In the genomic region with DNA sequence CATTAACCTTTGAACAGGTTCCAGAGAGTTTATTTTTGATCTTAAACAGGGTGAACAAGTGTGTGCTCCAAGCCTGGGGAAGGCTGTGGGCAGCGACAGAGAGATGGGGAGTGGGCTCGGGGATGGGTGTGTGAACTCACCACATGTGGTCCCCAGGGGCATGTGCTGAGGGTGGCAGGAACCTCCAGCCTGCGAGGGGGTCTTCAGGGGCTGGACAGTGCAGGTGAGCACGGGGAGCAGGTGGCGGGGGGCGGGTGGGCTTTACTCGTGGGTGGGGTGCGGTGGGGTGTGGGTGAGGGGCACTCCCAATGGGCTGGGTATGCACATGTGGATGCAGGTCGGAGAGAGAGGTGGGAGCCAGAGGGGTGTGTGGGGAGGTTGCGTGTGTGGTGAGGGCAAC, we compare ENCODE assay signal across 40 cellular contexts. TPM values are rescaled to one million over a fixed set of nuclear protein-coding genes. Genes with fewer than 3 reads are reported as not detected.
"Had no signal": no experiment of that assay in that cellular context is flagged by ENCODE, and none has a peak within 500 bp of the region (broad histone marks: within the 10 kb centered on the region; RNA-seq: fewer than 3 reads in every experiment).

No MANE protein-coding gene starts in this region.

- DNase-seq: activated effector memory CD4-positive, alpha-beta T cell treated with anti-CD3 and anti-CD28 coated beads, Interleukin-2, amount 50 U/mL, for 16 hours; activated effector memory CD4-positive, alpha-beta T cell treated with Interleukin-2 at 50 U/mL for 16 hours; activated gamma-delta T cell; activated gamma-delta T cell treated with Interleukin-2 at 50 U/mL for 16 hours; activated naive CD4-positive, alpha-beta T cell; activated naive CD4-positive, alpha-beta T cell treated with anti-CD3 and anti-CD28 coated beads for 36 hours; activated naive CD4-positive, alpha-beta T cell treated with anti-CD3 and anti-CD28 coated beads, Interleukin-2, amount 10 ng/mL, durations not matched to agents 7 days and 5 days; activated naive CD4-positive, alpha-beta T cell treated with anti-CD3 and anti-CD28 coated beads, Interleukin-2, amount 50 U/mL, for 16 hours; activated naive CD4-positive, alpha-beta T cell treated with Interleukin-2 at 50 U/mL for 16 hours; activated naive CD8-positive, alpha-beta T cell treated with anti-CD3 and anti-CD28 coated beads for 36 hours; activated naive CD8-positive, alpha-beta T cell treated with anti-CD3 and anti-CD28 coated beads, Interleukin-2, amount 10 ng/mL, durations not matched to agents 7 days and 5 days; activated naive CD8-positive, alpha-beta T cell treated with anti-CD3 and anti-CD28 coated beads, Interleukin-2, amount 50 U/mL, for 24 hours; activated T-cell treated with anti-CD3 and anti-CD28 coated beads for 4 hours; activated T-cell treated with anti-CD3 and anti-CD28 coated beads, Interleukin-2, amount 50 U/mL, for 1 hour; activated T-cell treated with anti-CD3 and anti-CD28 coated beads, Interleukin-2, amount 50 U/mL, for 24 hours; activated T-cell treated with anti-CD3 and anti-CD28 coated beads, Interleukin-2, amount 50 U/mL, for 4 hours; activated T-cell treated with anti-CD3 and anti-CD28 coated beads, Interleukin-2, amount 50 U/mL, for 48 hours; activated T-cell treated with anti-CD3 and anti-CD28 coated beads, Interleukin-2, amount 50 U/mL, for 72 hours; adrenal gland; amniotic stem cell; amygdala; anterior cingulate cortex; aorta; body of pancreas; brain microvascular endothelial cell; caudate nucleus; central memory CD4-positive, alpha-beta T cell; cerebellar nuclear complex had no signal

- H3K4me3 Mint-ChIP-seq: activated naive CD4-positive, alpha-beta T cell treated with anti-CD3 and anti-CD28 coated beads for 36 hours; activated naive CD4-positive, alpha-beta T cell treated with anti-CD3 and anti-CD28 coated beads, Interleukin-2, amount 10 ng/mL, durations not matched to agents 7 days and 5 days; activated naive CD4-positive, alpha-beta T cell treated with anti-CD3 and anti-CD28 coated beads, Interleukin-2, amount 50 U/mL, for 24 hours; activated naive CD8-positive, alpha-beta T cell; activated naive CD8-positive, alpha-beta T cell treated with anti-CD3 and anti-CD28 coated beads for 36 hours; activated naive CD8-positive, alpha-beta T cell treated with anti-CD3 and anti-CD28 coated beads, Interleukin-2, amount 10 ng/mL, durations not matched to agents 7 days and 5 days; activated naive CD8-positive, alpha-beta T cell treated with anti-CD3 and anti-CD28 coated beads, Interleukin-2, amount 50 U/mL, for 24 hours; activated T-cell treated with anti-CD3 and anti-CD28 coated beads, Interleukin-2, amount 50 U/mL, for 24 hours; activated T-cell treated with anti-CD3 and anti-CD28 coated beads, Interleukin-2, amount 50 U/mL, for 4 hours; activated T-cell treated with anti-CD3 and anti-CD28 coated beads, Interleukin-2, amount 50 U/mL, for 72 hours; activated T-helper 1 cell treated with anti-CD3 and anti-CD28 coated beads, Interleukin-12 subunit alpha, Interleukin-12 subunit beta, Interleukin-2, Interleukin-4 antibody, amounts not matched to agents 30 ng/mL and 10 ng/mL and 1 ng/mL, durations not matched to agents 14 hours and 24 hours and 36 hours; activated T-helper 17 cell treated with anti-CD3 and anti-CD28 coated beads, Interleukin-2, amount 50 U/mL, for 72 hours; brain; central memory CD8-positive, alpha-beta T cell had no signal

- H3K4me1 ChIP-seq: adrenal gland, body of pancreas, breast epithelium had no signal

- H3K27ac ChIP-seq: adrenal gland, ascending aorta, body of pancreas, brain microvascular endothelial cell, breast epithelium, cardiac muscle cell had no signal

- H3K9me3 Mint-ChIP-seq: activated naive CD4-positive, alpha-beta T cell treated with anti-CD3 and anti-CD28 coated beads for 36 hours; activated naive CD4-positive, alpha-beta T cell treated with anti-CD3 and anti-CD28 coated beads, Interleukin-2, amount 10 ng/mL, durations not matched to agents 7 days and 5 days; activated naive CD4-positive, alpha-beta T cell treated with anti-CD3 and anti-CD28 coated beads, Interleukin-2, amount 50 U/mL, for 24 hours; activated naive CD4-positive, alpha-beta T cell treated with anti-CD3 and anti-CD28 coated beads, Interleukin-2, amount 50 U/mL, for 72 hours; activated naive CD8-positive, alpha-beta T cell treated with anti-CD3 and anti-CD28 coated beads for 36 hours; activated naive CD8-positive, alpha-beta T cell treated with anti-CD3 and anti-CD28 coated beads, Interleukin-2, amount 10 ng/mL, durations not matched to agents 7 days and 5 days; activated naive CD8-positive, alpha-beta T cell treated with anti-CD3 and anti-CD28 coated beads, Interleukin-2, amount 50 U/mL, for 24 hours; activated T-cell treated with anti-CD3 and anti-CD28 coated beads, Interleukin-2, amount 50 U/mL, for 24 hours; activated T-cell treated with anti-CD3 and anti-CD28 coated beads, Interleukin-2, amount 50 U/mL, for 4 hours; activated T-cell treated with anti-CD3 and anti-CD28 coated beads, Interleukin-2, amount 50 U/mL, for 72 hours; activated T-helper 1 cell treated with anti-CD3 and anti-CD28 coated beads, Interleukin-12 subunit alpha, Interleukin-12 subunit beta, Interleukin-2, Interleukin-4 antibody, amounts not matched to agents 30 ng/mL and 10 ng/mL and 1 ng/mL, durations not matched to agents 14 hours and 24 hours and 36 hours; activated T-helper 17 cell treated with anti-CD3 and anti-CD28 coated beads, Interleukin-2, amount 50 U/mL, for 72 hours; activated T-helper 2 cell treated with anti-CD3 and anti-CD28 coated beads, Interferon-gamma antibody, Interleukin-2, Interleukin-4, amounts not matched to agents 10 μg/mL and 5 μg/mL and 100 μg/mL, durations not matched to agents 14 hours and 24 hours and 36 hours; brain; central memory CD8-positive, alpha-beta T cell had no signal

- H3K36me3 Mint-ChIP-seq: activated naive CD4-positive, alpha-beta T cell treated with anti-CD3 and anti-CD28 coated beads, Interleukin-2, amount 10 ng/mL, durations not matched to agents 7 days and 5 days; activated naive CD4-positive, alpha-beta T cell treated with anti-CD3 and anti-CD28 coated beads, Interleukin-2, amount 50 U/mL, for 24 hours; activated naive CD4-positive, alpha-beta T cell treated with anti-CD3 and anti-CD28 coated beads, Interleukin-2, amount 50 U/mL, for 72 hours; activated naive CD8-positive, alpha-beta T cell; activated naive CD8-positive, alpha-beta T cell treated with anti-CD3 and anti-CD28 coated beads for 36 hours; activated naive CD8-positive, alpha-beta T cell treated with anti-CD3 and anti-CD28 coated beads, Interleukin-2, amount 10 ng/mL, durations not matched to agents 7 days and 5 days; brain had no signal

- H3K4me3 ChIP-seq: adrenal gland, ascending aorta, body of pancreas, breast epithelium, cardiac muscle cell had no signal

- H3K36me3 ChIP-seq: adrenal gland, ascending aorta, brain microvascular endothelial cell, breast epithelium, cardiac muscle cell had no signal

- H3K27me3 ChIP-seq: adrenal gland, ascending aorta, body of pancreas, brain microvascular endothelial cell, breast epithelium had no signal

- H3K4me1 Mint-ChIP-seq: activated naive CD4-positive, alpha-beta T cell treated with anti-CD3 and anti-CD28 coated beads, Interleukin-2, amount 10 ng/mL, durations not matched to agents 7 days and 5 days; activated naive CD4-positive, alpha-beta T cell treated with anti-CD3 and anti-CD28 coated beads, Interleukin-2, amount 50 U/mL, for 24 hours; activated naive CD8-positive, alpha-beta T cell treated with anti-CD3 and anti-CD28 coated beads for 36 hours; activated naive CD8-positive, alpha-beta T cell treated with anti-CD3 and anti-CD28 coated beads, Interleukin-2, amount 10 ng/mL, durations not matched to agents 7 days and 5 days; activated naive CD8-positive, alpha-beta T cell treated with anti-CD3 and anti-CD28 coated beads, Interleukin-2, amount 50 U/mL, for 24 hours; activated T-helper 17 cell treated with anti-CD3 and anti-CD28 coated beads, Interleukin-2, amount 50 U/mL, for 72 hours; brain; central memory CD8-positive, alpha-beta T cell had no signal

- H3K27ac Mint-ChIP-seq: activated naive CD4-positive, alpha-beta T cell treated with anti-CD3 and anti-CD28 coated beads for 36 hours; activated naive CD4-positive, alpha-beta T cell treated with anti-CD3 and anti-CD28 coated beads, Interleukin-2, amount 10 ng/mL, durations not matched to agents 7 days and 5 days; activated naive CD4-positive, alpha-beta T cell treated with anti-CD3 and anti-CD28 coated beads, Interleukin-2, amount 50 U/mL, for 24 hours; activated naive CD4-positive, alpha-beta T cell treated with anti-CD3 and anti-CD28 coated beads, Interleukin-2, amount 50 U/mL, for 72 hours; activated naive CD8-positive, alpha-beta T cell; activated naive CD8-positive, alpha-beta T cell treated with anti-CD3 and anti-CD28 coated beads for 36 hours; activated naive CD8-positive, alpha-beta T cell treated with anti-CD3 and anti-CD28 coated beads, Interleukin-2, amount 10 ng/mL, durations not matched to agents 7 days and 5 days; activated naive CD8-positive, alpha-beta T cell treated with anti-CD3 and anti-CD28 coated beads, Interleukin-2, amount 50 U/mL, for 24 hours; activated T-cell treated with anti-CD3 and anti-CD28 coated beads, Interleukin-2, amount 50 U/mL, for 24 hours; activated T-cell treated with anti-CD3 and anti-CD28 coated beads, Interleukin-2, amount 50 U/mL, for 72 hours; activated T-helper 1 cell treated with anti-CD3 and anti-CD28 coated beads, Interleukin-12 subunit alpha, Interleukin-12 subunit beta, Interleukin-2, Interleukin-4 antibody, amounts not matched to agents 30 ng/mL and 10 ng/mL and 1 ng/mL, durations not matched to agents 14 hours and 24 hours and 36 hours; activated T-helper 17 cell treated with anti-CD3 and anti-CD28 coated beads, Interleukin-2, amount 50 U/mL, for 72 hours; activated T-helper 2 cell treated with anti-CD3 and anti-CD28 coated beads, Interferon-gamma antibody, Interleukin-2, Interleukin-4, amounts not matched to agents 10 μg/mL and 5 μg/mL and 100 μg/mL, durations not matched to agents 14 hours and 24 hours and 36 hours; brain had no signal

- ATAC-seq: activated naive CD4-positive, alpha-beta T cell treated with anti-CD3 and anti-CD28 coated beads, Interleukin-2, amount 50 U/mL, for 72 hours; activated naive CD8-positive, alpha-beta T cell treated with anti-CD3 and anti-CD28 coated beads, Interleukin-2, amount 50 U/mL, for 24 hours; activated T-cell treated with anti-CD3 and anti-CD28 coated beads, Interleukin-2, amount 50 U/mL, for 4 hours; activated T-cell treated with anti-CD3 and anti-CD28 coated beads, Interleukin-2, amount 50 U/mL, for 72 hours; activated T-helper 17 cell treated with anti-CD3 and anti-CD28 coated beads, Interleukin-2, amount 50 U/mL, for 72 hours; body of pancreas had no signal

- H3K9me3 ChIP-seq: adrenal gland, ascending aorta, body of pancreas, breast epithelium had no signal

RNA-seq across cellular contexts. Expression of gene NTRK3, which starts 9.6 kb away (rescaled TPM):
- total RNA-seq: activated naive CD8-positive, alpha-beta T cell treated with anti-CD3 and anti-CD28 coated beads for 36 hours; activated naive CD8-positive, alpha-beta T cell treated with anti-CD3 and anti-CD28 coated beads, Interleukin-2, amount 10 ng/mL, durations not matched to agents 7 days and 5 days; bronchial epithelial cell had no signal
